ENCODE assay signal across 12 cellular contexts in genomic region chr1:226366290-226366689, GRCh38. TPM values are rescaled to one million over a fixed set of nuclear protein-coding genes. Genes with fewer than 3 reads are reported as not detected.
DNase-seq lines count a peak whose midpoint lies in the region; ATAC-seq and TF ChIP-seq lines count a peak whose summit lies in the region.
"Had no signal": no experiment of that assay in that cellular context is flagged by ENCODE, and none has a peak within 500 bp of the region (broad histone marks: within the 10 kb centered on the region; RNA-seq: fewer than 3 reads in every experiment).

No MANE protein-coding gene starts in this region.

- WGBS in IMR-90 (ENCODE audit: extremely low coverage in 2 of 2, insufficient read length in 1 of 2), 2 experiments: no CpG with 5 or more reads among the region's 2 CpGs

- ATAC-seq in IMR-90 (ENCODE audit: low read depth): peak; percentile 43
- no peak for ATAC-seq in left lobe of liver
- ATAC-seq in Right ventricle myocardium inferior: no peak
- ATAC-seq: Panc1 had no signal

- H2AFZ ChIP-seq in IMR-90 (replicated peaks; ENCODE audit: low read length, poor library complexity) (no peak overlapping the region), OCI-LY7 (ENCODE audit: low read length) (no peak overlapping the region)

- no peak overlapping the region for H3K18ac ChIP-seq in IMR-90 (ENCODE audit: low read depth, low read length)

- TF ChIP-seq POLR2A in IMR-90 (IDR thresholded peaks at IDR 0.05; ENCODE audit: low read depth, low read length): no peak

- H3K27ac ChIP-seq in IMR-90 (ENCODE audit: insufficient read depth, low read length): no peak overlapping the region
- peak overlapping the region; percentile 3 for H3K27ac ChIP-seq in OCI-LY7 (ENCODE audit: low read depth, low read length, poor library complexity, severe bottlenecking)

- no peak overlapping the region for H2BK15ac ChIP-seq in IMR-90 (ENCODE audit: low read depth, low read length)

- H3K27me3 ChIP-seq in IMR-90 (ENCODE audit: control insufficient read depth, insufficient read depth, low read length) (no peaks in the 10 kb centered on the region), skeletal muscle satellite cell (ENCODE audit: control insufficient read depth, insufficient read depth, low read length) (no peaks in the 10 kb centered on the region)

- no peak overlapping the region for H3K4me3 Mint-ChIP-seq in type B pancreatic cell

- no peak overlapping the region for H3K23ac ChIP-seq in IMR-90 (ENCODE audit: low read depth, low read length)

- H3K9me3 ChIP-seq in IMR-90 (ENCODE audit: control insufficient read depth, insufficient read depth, low read length) (no peaks in the 10 kb centered on the region), OCI-LY7 (ENCODE audit: low read length) (no peaks in the 10 kb centered on the region), skeletal muscle satellite cell (replicated peaks; ENCODE audit: low read length) (no peaks in the 10 kb centered on the region)

- H3K79me2 ChIP-seq in OCI-LY7 (ENCODE audit: insufficient read depth, low read depth, low read length): peaks cover 26% of the 10 kb centered on the region; the same call in 1 of the 2 replicates

- H2BK5ac ChIP-seq in IMR-90 (ENCODE audit: low read depth, low read length, poor library complexity, severe bottlenecking): no peak overlapping the region

- no peak overlapping the region for H4K8ac ChIP-seq in IMR-90 (ENCODE audit: low read depth in 2 of 2, low read length in 2 of 2)

- peaks cover 6% of the 10 kb centered on the region; the same call in 1 of the 2 replicates for H3K9me1 ChIP-seq in IMR-90 (ENCODE audit: insufficient read depth, low read length)

- H3K4me1 ChIP-seq in IMR-90 (ENCODE audit: control insufficient read depth, insufficient read depth, low read length) (peaks cover 3% of the 10 kb centered on the region; the same call in 1 of the 2 replicates), OCI-LY7 (ENCODE audit: insufficient read depth, low read length, poor library complexity, severe bottlenecking) (peaks cover 34% of the 10 kb centered on the region), skeletal muscle satellite cell (ENCODE audit: control insufficient read depth, insufficient read depth, low read length) (peaks cover 8% of the 10 kb centered on the region)

- no peak overlapping the region for H3K56ac ChIP-seq in IMR-90 (ENCODE audit: extremely low read depth, insufficient read depth, low read length)

- H3K9me3 Mint-ChIP-seq in type B pancreatic cell: no peaks in the 10 kb centered on the region

- H4K91ac ChIP-seq in IMR-90 (ENCODE audit: insufficient read depth, low read depth, low read length): no peak overlapping the region

- no TSS peak for BruUV-seq in IMR-90 (replicated peaks; lab: Mats Ljungman, UMichigan)
- BruUV-seq in OCI-LY7 (replicated peaks; lab: Mats Ljungman, UMichigan): no TSS peak

- peak; percentile 30 for DNase-seq in IMR-90
- no peak for DNase-seq in OCI-LY7 (ENCODE audit: low spot score)
- DNase-seq in choroid plexus epithelial cell (ENCODE audit: low read depth): peak; percentile 19
- no peak for DNase-seq in type B pancreatic cell (ENCODE audit: extremely low spot score, unreplicated experiment)
- DNase-seq in left lobe of liver (ENCODE audit: low spot score): no peak
- DNase-seq in Right ventricle myocardium inferior (ENCODE audit: missing footprints): no peak
- DNase-seq: NCI-H1436, NCI-H2081 treated with DMSO at 0.1 percent for 48 hours, NCI-H748 treated with DMSO at 0.1 percent for 48 hours, Right ventricle myocardium superior had no signal

- no peak overlapping the region; the same call in 1 of the 2 replicates for H3K14ac ChIP-seq in IMR-90 (replicated peaks; ENCODE audit: low read depth, low read length)

- H3K27me3 Mint-ChIP-seq in type B pancreatic cell: no peaks in the 10 kb centered on the region

- H4K20me1 ChIP-seq in IMR-90 (ENCODE audit: insufficient read depth, low read length) (no peaks in the 10 kb centered on the region), OCI-LY7 (ENCODE audit: insufficient read depth, low read length) (no peaks in the 10 kb centered on the region)

- peaks cover 0 to 4% of the 10 kb centered on the region in 2 experiments; a peak in 1 of 4 replicates for H3K79me1 ChIP-seq in IMR-90 (ENCODE audit: low read depth in 1 of 2, low read length in 2 of 2)

- no peak overlapping the region for H3K27ac Mint-ChIP-seq in type B pancreatic cell

- H3K4ac ChIP-seq in IMR-90 (ENCODE audit: low read depth, low read length): no peak overlapping the region

- POLR2A ChIA-PET in IMR-90 (lab: Charles Lee; ENCODE audit: unreplicated experiment) (interaction anchor here (0.7 kb wide), 1 partner anchor 31 kb away, joined by 3 read pairs; no protein-coding TSS in a partner anchor), OCI-LY7 (lab: Charles Lee) (interaction anchor here (0.5 to 2.8 kb wide), 5 partner anchors 10 to 316 kb away, joined by 3 to 16 read pairs (median 4); no protein-coding TSS in a partner anchor)

- no peak for TF ChIP-seq CTCF in IMR-90 (conservative IDR thresholded peaks at IDR 0.05; ENCODE audit: low read depth, low read length)
- TF ChIP-seq CTCF in OCI-LY7 (conservative IDR thresholded peaks at IDR 0.05; ENCODE audit: low read length): no peak
- TF ChIP-seq CTCF in choroid plexus epithelial cell (conservative IDR thresholded peaks at IDR 0.05; ENCODE audit: low read depth, low read length): no peak
- TF ChIP-seq CTCF in type B pancreatic cell (conservative IDR thresholded peaks at IDR 0.05): no peak

- H3K9ac ChIP-seq in IMR-90 (ENCODE audit: low read depth, low read length) (no peak overlapping the region), skeletal muscle satellite cell (ENCODE audit: low read depth, low read length) (no peak overlapping the region)

- dilution Hi-C loops in IMR-90 (cut with HindIII; ENCODE audit: low sequenced_read_pairs, unreplicated experiment): no loop called here

- no peak overlapping the region for H4K5ac ChIP-seq in IMR-90 (ENCODE audit: low read depth, low read length)

- peaks cover 65% of the 10 kb centered on the region for H3K36me3 ChIP-seq in IMR-90 (ENCODE audit: control insufficient read depth, insufficient read depth, low read length)
- peaks cover 100% of the 10 kb centered on the region for H3K36me3 ChIP-seq in OCI-LY7 (ENCODE audit: insufficient read depth, low read length)
- peaks cover 81% of the 10 kb centered on the region for H3K36me3 ChIP-seq in skeletal muscle satellite cell (ENCODE audit: insufficient read depth, low read length)

- no peak overlapping the region for H2BK120ac ChIP-seq in IMR-90 (ENCODE audit: low read depth, low read length)

- H3K9me2 ChIP-seq in OCI-LY7 (ENCODE audit: insufficient read depth, low read length): no peaks in the 10 kb centered on the region

- H3K4me3 ChIP-seq in IMR-90 (ENCODE audit: insufficient read depth, low read depth, low read length): no peak overlapping the region
- no peak overlapping the region for H3K4me3 ChIP-seq in OCI-LY7 (ENCODE audit: low read depth, low read length, poor library complexity, severe bottlenecking)
- no peak overlapping the region for H3K4me3 ChIP-seq in choroid plexus epithelial cell (ENCODE audit: low read depth, low read length)
- no peak overlapping the region for H3K4me3 ChIP-seq in skeletal muscle satellite cell (ENCODE audit: low read length)

- intact Hi-C loops in IMR-90 (cut with micrococcal nuclease): no loop called here
- intact Hi-C loops in OCI-LY7 (cut with micrococcal nuclease; ENCODE audit: unreplicated experiment): no loop called here
- intact Hi-C loops in Right ventricle myocardium inferior (cut with DNase I): no loop called here

- in situ Hi-C loops in IMR-90 (cut with MboI; ENCODE audit: low sequenced_read_pairs): no loop called here

- no peaks in the 10 kb centered on the region for H3K4me1 Mint-ChIP-seq in type B pancreatic cell (ENCODE audit: unreplicated experiment)

- no peak for TF ChIP-seq RAD21 in IMR-90 (IDR thresholded peaks at IDR 0.05; ENCODE audit: low read length)

- H2AK5ac ChIP-seq in IMR-90 (ENCODE audit: low read depth, low read length): no peak overlapping the region

- H2AK9ac ChIP-seq in IMR-90 (replicated peaks; ENCODE audit: low read depth, low read length, poor library complexity): no peak overlapping the region

- H2BK20ac ChIP-seq in IMR-90 (ENCODE audit: low read depth, low read length): no peak overlapping the region

- peaks cover 20% of the 10 kb centered on the region for H3K36me3 Mint-ChIP-seq in type B pancreatic cell

- no peak overlapping the region for H3K4me2 ChIP-seq in IMR-90 (ENCODE audit: low read depth, low read length)
- H3K4me2 ChIP-seq in OCI-LY7 (ENCODE audit: low read length): no peak overlapping the region
- H3K4me2 ChIP-seq in skeletal muscle satellite cell (ENCODE audit: low read length): peak overlapping the region; percentile 22

- CTCF ChIA-PET in IMR-90 (lab: Yijun Ruan, JAX) (no interaction called here), OCI-LY7 (lab: Charles Lee; ENCODE audit: unreplicated experiment) (no interaction called here)

TF ChIP-seq in IMR-90, 13 proteins besides CTCF, POLR2A, EP300 and RAD21 (continues in another document):
- TF ChIP-seq CEBPB (IDR thresholded peaks at IDR 0.05; ENCODE audit: low read depth, low read length) (no peak), USF2 (IDR thresholded peaks at IDR 0.05; ENCODE audit: low read depth, low read length) (no peak)

RNA-seq across cellular contexts. Expression of gene PARP1, which starts 41.6 kb away (rescaled TPM):
- total RNA-seq in IMR-90 (2012; rRNA removed) (96.7 and 105 TPM in 2 replicates), OCI-LY7 (2022) (558 and 594 TPM in 2 replicates), type B pancreatic cell (ENCODE audit: low replicate concordance) (106 and 186 TPM in 2 replicates), left lobe of liver (37.0 TPM), Right ventricle myocardium inferior (154 TPM)
- 83.8 and 86.5 TPM in 2 replicates for polyA plus RNA-seq in IMR-90 (2012; rRNA removed)
- 213 and 231 TPM in 2 replicates for polyA plus RNA-seq in IMR-90 (2012; cell fraction: cytosol; rRNA removed)
- polyA plus RNA-seq in IMR-90 (2012; cell fraction: nucleus; rRNA removed; ENCODE audit: low replicate concordance): 68.6 and 114 TPM in 2 replicates
- 532 and 610 TPM in 2 replicates for total RNA-seq in OCI-LY7 (2014; rRNA removed; shearing (Covaris generic))
- total RNA-seq in skeletal muscle satellite cell (2012; rRNA removed): 71.0 and 80.8 TPM in 2 replicates

RNA-seq across cellular contexts. Expression of gene LIN9, which starts 57.3 kb away (rescaled TPM):
- total RNA-seq in IMR-90 (2012; rRNA removed): 3.9 and 5.8 TPM in 2 replicates
- 1.5 and 2.3 TPM in 2 replicates for polyA plus RNA-seq in IMR-90 (2012; rRNA removed)
- 0.20 and 0.36 TPM in 2 replicates for polyA plus RNA-seq in IMR-90 (2012; cell fraction: cytosol; rRNA removed)
- 0.10 and 1.0 TPM in 2 replicates for polyA plus RNA-seq in IMR-90 (2012; cell fraction: nucleus; rRNA removed; ENCODE audit: low replicate concordance)
- 17.2 and 19.7 TPM in 2 replicates for total RNA-seq in OCI-LY7 (2014; rRNA removed; shearing (Covaris generic))
- 20.1 and 22.4 TPM in 2 replicates for total RNA-seq in OCI-LY7 (2022)
- total RNA-seq in skeletal muscle satellite cell (2012; rRNA removed): 5.5 and 5.6 TPM in 2 replicates
- 5.4 and 10.5 TPM in 2 replicates for total RNA-seq in type B pancreatic cell (ENCODE audit: low replicate concordance)
- total RNA-seq in left lobe of liver: 0.70 TPM
- 21.8 TPM for total RNA-seq in Right ventricle myocardium inferior

Comparison
In these comparisons a context has a peak if more than half of its experiments do, and no peak if none do; other contexts are left out.
1. DNase-seq: peak in IMR-90 (single experiment) and choroid plexus epithelial cell (single experiment); none in OCI-LY7 (single experiment), type B pancreatic cell (single experiment), left lobe of liver (single experiment) and Right ventricle myocardium inferior (single experiment).